ENCODE assay signal across 17 cellular contexts in genomic region chr14:103703433-103704385, GRCh38. TPM values are rescaled to one million over a fixed set of nuclear protein-coding genes. Genes with fewer than 3 reads are reported as not detected.
DNase-seq lines count a peak whose midpoint lies in the region; ATAC-seq and TF ChIP-seq lines count a peak whose summit lies in the region.
"Had no signal": no experiment of that assay in that cellular context is flagged by ENCODE, and none has a peak within 500 bp of the region (broad histone marks: within the 10 kb centered on the region; RNA-seq: fewer than 3 reads in every experiment).

No MANE protein-coding gene starts in this region.

- peaks cover 33% of the 10 kb centered on the region for H3K36me3 Mint-ChIP-seq in activated CD4-positive, alpha-beta T cell treated with anti-CD3 and anti-CD28 coated beads, Interleukin-2, amount 10 ng/mL, durations not matched to agents 24 days and 14 days (ENCODE audit: low read depth)
- peaks cover 31% of the 10 kb centered on the region for H3K36me3 Mint-ChIP-seq in WTC11

- no peaks in the 10 kb centered on the region for H3K9me2 ChIP-seq in OCI-LY7 (ENCODE audit: insufficient read depth, low read length)

- no peak overlapping the region for H3K4me3 ChIP-seq in esophagus (ENCODE audit: low read depth in 1 of 2, low read length in 2 of 2)
- no peak overlapping the region for H3K4me3 ChIP-seq in sigmoid colon
- no peak overlapping the region for H3K4me3 ChIP-seq in OCI-LY7 (ENCODE audit: low read depth, low read length, poor library complexity, severe bottlenecking)
- H3K4me3 ChIP-seq: A549, right lobe of liver had no signal

- TF ChIP-seq CTCF in WTC11 (IDR thresholded peaks at IDR 0.05), result no peak
- TF ChIP-seq CTCF in sigmoid colon (IDR thresholded peaks at IDR 0.05), result no peak
- TF ChIP-seq CTCF in OCI-LY7 (conservative IDR thresholded peaks at IDR 0.05; ENCODE audit: low read length), result no peak

- H4K20me1 ChIP-seq in OCI-LY7 (ENCODE audit: insufficient read depth, low read length), result no peaks in the 10 kb centered on the region

- DNase-seq in activated CD4-positive, alpha-beta T cell treated with anti-CD3 and anti-CD28 coated beads, Interleukin-2, amount 10 ng/mL, durations not matched to agents 24 days and 14 days, result no peak
- DNase-seq in activated CD4-positive, alpha-beta T cell treated with anti-CD3 and anti-CD28 coated beads for 48 hours, result no peak
- DNase-seq in WTC11 (ENCODE audit: low spot score), result no peak
- no peak for DNase-seq in sigmoid colon
- DNase-seq in activated CD8-positive, alpha-beta memory T cell treated with anti-CD3 and anti-CD28 coated beads, Interleukin-2, amount 50 U/mL, for 4 hours, result no peak
- DNase-seq in OCI-LY7 (ENCODE audit: low spot score), result no peak
- no peak for DNase-seq in SIG-M5 treated with dmso at 0.1 percent for 504 hours (lab: John Stamatoyannopoulos, UW; ENCODE audit: unreplicated experiment)
- DNase-seq: activated CD4-positive, alpha-beta T cell treated with anti-CD3 and anti-CD28 coated beads for 4 hours; brain microvascular endothelial cell; Kasumi-1; NCI-H146 had no signal

- TF ChIP-seq EP300 in sigmoid colon (IDR thresholded peaks at IDR 0.05), result no peak

- CTCF ChIA-PET in WTC11 (lab: Charles Lee) (interaction anchor here (0.6 to 1.8 kb wide), 2 partner anchors 9 to 1004 kb away, joined by 3 to 4 read pairs; no protein-coding TSS in a partner anchor), OCI-LY7 (lab: Charles Lee; ENCODE audit: unreplicated experiment) (no interaction called here)

- H3K4me1 Mint-ChIP-seq in activated CD4-positive, alpha-beta T cell treated with anti-CD3 and anti-CD28 coated beads, Interleukin-2, amount 10 ng/mL, durations not matched to agents 24 days and 14 days, result peaks cover 3% of the 10 kb centered on the region
- H3K4me1 Mint-ChIP-seq in WTC11, result peaks cover 3% of the 10 kb centered on the region

- no peak for ATAC-seq in WTC11
- ATAC-seq: A549, right lobe of liver had no signal

- H3K9me3 ChIP-seq in esophagus (ENCODE audit: control insufficient read depth in 2 of 2, insufficient read depth in 1 of 2, low read depth in 1 of 2, low read length in 1 of 2) (peaks cover 0 to 2% of the 10 kb centered on the region in 2 donors), sigmoid colon (no peaks in the 10 kb centered on the region), OCI-LY7 (ENCODE audit: low read length) (no peaks in the 10 kb centered on the region)
- H3K9me3 ChIP-seq: A549, right lobe of liver had no signal

- no peak overlapping the region for H3K4me3 Mint-ChIP-seq in activated CD4-positive, alpha-beta T cell treated with anti-CD3 and anti-CD28 coated beads, Interleukin-2, amount 10 ng/mL, durations not matched to agents 24 days and 14 days
- H3K4me3 Mint-ChIP-seq in WTC11, result no peak overlapping the region
- H3K4me3 Mint-ChIP-seq: stimulated activated naive CD8-positive, alpha-beta T cell treated with anti-CD3 and anti-CD28 coated beads, Interleukin-15, Interleukin-2, amounts not matched to agents 100 ng/mL and 50 ng/mL, for 24 hours had no signal

- H3K27ac ChIP-seq in esophagus (ENCODE audit: low read depth in 2 of 2, low read length in 1 of 2) (peak overlapping the region; percentile 4 to 8), sigmoid colon (peak overlapping the region in 3 of 4 donors; percentile 50 to 59 (median 54)), OCI-LY7 (ENCODE audit: low read depth, low read length, poor library complexity, severe bottlenecking) (no peak overlapping the region)
- H3K27ac ChIP-seq: A549, brain microvascular endothelial cell, HL-60 had no signal

- BruUV-seq in OCI-LY7 (replicated peaks; lab: Mats Ljungman, UMichigan), result no TSS peak

- H3K4me2 ChIP-seq in OCI-LY7 (ENCODE audit: low read length), result no peak overlapping the region
- H3K4me2 ChIP-seq: A549 had no signal

- H3K36me3 ChIP-seq in esophagus (ENCODE audit: control insufficient read depth in 2 of 2, insufficient read depth in 2 of 2, low read length in 1 of 2) (peaks cover 9 to 58% of the 10 kb centered on the region in 2 donors), sigmoid colon (peaks cover 0 to 83% (median 28%) of the 10 kb centered on the region in 4 donors), OCI-LY7 (ENCODE audit: insufficient read depth, low read length) (peaks cover 90% of the 10 kb centered on the region)

- no peak for TF ChIP-seq POLR2A in sigmoid colon (IDR thresholded peaks at IDR 0.05)

- intact Hi-C loops in activated CD4-positive, alpha-beta T cell treated with anti-CD3 and anti-CD28 coated beads, Interleukin-2, amount 10 ng/mL, durations not matched to agents 24 days and 14 days (cut with micrococcal nuclease), result no loop called here
- intact Hi-C loops in sigmoid colon (cut with DNase I) (no loop called here), OCI-LY7 (cut with micrococcal nuclease; ENCODE audit: unreplicated experiment) (no loop called here)

- peaks cover 19 to 31% of the 10 kb centered on the region in 2 donors for H3K4me1 ChIP-seq in esophagus (ENCODE audit: control insufficient read depth in 2 of 2, insufficient read depth in 2 of 2, low read length in 1 of 2)
- peaks cover 0 to 19% (median 13%) of the 10 kb centered on the region in 4 donors for H3K4me1 ChIP-seq in sigmoid colon
- H3K4me1 ChIP-seq in OCI-LY7 (ENCODE audit: insufficient read depth, low read length, poor library complexity, severe bottlenecking), result peaks cover 40% of the 10 kb centered on the region
- H3K4me1 ChIP-seq: A549 had no signal

- H2AFZ ChIP-seq in OCI-LY7 (ENCODE audit: low read length), result no peak overlapping the region

- H3K27me3 ChIP-seq in esophagus (ENCODE audit: control insufficient read depth in 1 of 2, insufficient read depth in 2 of 2, low read length in 2 of 2) (no peaks in the 10 kb centered on the region), sigmoid colon (no peaks in the 10 kb centered on the region)
- H3K27me3 ChIP-seq: brain microvascular endothelial cell, right lobe of liver had no signal

- POLR2A ChIA-PET in WTC11 (lab: Charles Lee) (no interaction called here), OCI-LY7 (lab: Charles Lee) (no interaction called here)

- H3K27me3 Mint-ChIP-seq in activated CD4-positive, alpha-beta T cell treated with anti-CD3 and anti-CD28 coated beads, Interleukin-2, amount 10 ng/mL, durations not matched to agents 24 days and 14 days, result no peaks in the 10 kb centered on the region
- no peaks in the 10 kb centered on the region; the same call in 1 of the 2 replicates for H3K27me3 Mint-ChIP-seq in WTC11 (ENCODE audit: low read depth)
- H3K27me3 Mint-ChIP-seq: stimulated activated naive CD8-positive, alpha-beta T cell treated with anti-CD3 and anti-CD28 coated beads, Interleukin-15, Interleukin-2, amounts not matched to agents 100 ng/mL and 50 ng/mL, for 24 hours had no signal

- H3K79me2 ChIP-seq in OCI-LY7 (ENCODE audit: insufficient read depth, low read depth, low read length), result no peaks in the 10 kb centered on the region

- peak overlapping the region; percentile 60 for H3K27ac Mint-ChIP-seq in activated CD4-positive, alpha-beta T cell treated with anti-CD3 and anti-CD28 coated beads, Interleukin-2, amount 10 ng/mL, durations not matched to agents 24 days and 14 days
- H3K27ac Mint-ChIP-seq in WTC11, result peak overlapping the region; percentile 82; the same call in 1 of the 2 replicates
- H3K27ac Mint-ChIP-seq: activated T-helper 2 cell treated with anti-CD3 and anti-CD28 coated beads, Interferon-gamma antibody, Interleukin-2, Interleukin-4, amounts not matched to agents 10 μg/mL and 5 μg/mL and 100 μg/mL, durations not matched to agents 14 hours and 24 hours and 36 hours; stimulated activated naive CD8-positive, alpha-beta T cell treated with anti-CD3 and anti-CD28 coated beads, Interleukin-15, Interleukin-2, amounts not matched to agents 100 ng/mL and 50 ng/mL, for 24 hours had no signal

- no peaks in the 10 kb centered on the region for H3K9me3 Mint-ChIP-seq in activated CD4-positive, alpha-beta T cell treated with anti-CD3 and anti-CD28 coated beads, Interleukin-2, amount 10 ng/mL, durations not matched to agents 24 days and 14 days
- H3K9me3 Mint-ChIP-seq in WTC11, result no peaks in the 10 kb centered on the region
- H3K9me3 Mint-ChIP-seq: activated T-helper 2 cell treated with anti-CD3 and anti-CD28 coated beads, Interferon-gamma antibody, Interleukin-2, Interleukin-4, amounts not matched to agents 10 μg/mL and 5 μg/mL and 100 μg/mL, durations not matched to agents 14 hours and 24 hours and 36 hours; stimulated activated naive CD8-positive, alpha-beta T cell treated with anti-CD3 and anti-CD28 coated beads, Interleukin-15, Interleukin-2, amounts not matched to agents 100 ng/mL and 50 ng/mL, for 24 hours had no signal

- WGBS in esophagus, 2 donors, result 74 to 81% methylated on average over 24 of the region's 24 CpGs
- WGBS in sigmoid colon, 2 donors, result 83 to 89% methylated on average over 24 of the region's 24 CpGs

TF ChIP-seq in WTC11, 78 proteins besides CTCF, POLR2A, EP300 and RAD21 (continues in another document):
- TF ChIP-seq CREB1 (CRISPR knock-in tag; IDR thresholded peaks at IDR 0.05) (no peak), GTF2I (CRISPR knock-in tag; conservative IDR thresholded peaks at IDR 0.05) (no peak)

RNA-seq across cellular contexts. Expression of gene XRCC3, which starts 11.5 kb away (rescaled TPM):
- 70.3 and 75.8 TPM in 2 replicates for total RNA-seq in activated CD4-positive, alpha-beta T cell treated with anti-CD3 and anti-CD28 coated beads, Interleukin-2, amount 10 ng/mL, durations not matched to agents 24 days and 14 days
- total RNA-seq in WTC11 (2021) (46.7 to 51.4 TPM (median 50.5 TPM) in 3 replicates), sigmoid colon (1 to 10 TPM; 1.8 to 7.5 (median 2.0) TPM), OCI-LY7 (2022) (83.3 and 86.0 TPM in 2 replicates)
- polyA plus RNA-seq in esophagus (10 to 100 TPM in 1 of 2 donors, 1 to 10 TPM in 1; 7.7 to 17.6 TPM), sigmoid colon (10 to 100 TPM in 1 of 3 donors, 1 to 10 TPM in 2; 3.6 to 15.7 (median 5.1) TPM)
- total RNA-seq in OCI-LY7 (2014; rRNA removed; shearing (Covaris generic)), result 83.6 and 130 TPM in 2 replicates

RNA-seq across cellular contexts. Expression of gene ZFYVE21, which starts 11.9 kb away (rescaled TPM):
- 21.4 and 23.9 TPM in 2 replicates for total RNA-seq in activated CD4-positive, alpha-beta T cell treated with anti-CD3 and anti-CD28 coated beads, Interleukin-2, amount 10 ng/mL, durations not matched to agents 24 days and 14 days
- total RNA-seq in WTC11 (2021) (59.7 to 69.2 TPM (median 65.1 TPM) in 3 replicates), sigmoid colon (100 to 1,000 TPM in 1 of 4 donors, 10 to 100 TPM in 3; 84.2 to 106 (median 89.4) TPM), OCI-LY7 (2022) (18.0 and 23.2 TPM in 2 replicates)
- polyA plus RNA-seq in esophagus (10 to 100 TPM; 56.5 to 73.5 TPM), sigmoid colon (10 to 100 TPM; 41.7 to 90.1 (median 61.7) TPM)
- total RNA-seq in OCI-LY7 (2014; rRNA removed; shearing (Covaris generic)), result 16.6 and 22.5 TPM in 2 replicates
